In genomic region chr6:40308533-40309306, GRCh38 we compare ENCODE assay signal across 8 cellular contexts.
DNase-seq lines count a peak whose midpoint lies in the region; ATAC-seq and TF ChIP-seq lines count a peak whose summit lies in the region.

No MANE protein-coding gene starts in this region.

- H3K36me3 ChIP-seq in mucosa of descending colon (ENCODE audit: low read depth) (no peaks in the 10 kb centered on the region), stomach (no peaks in the 10 kb centered on the region)

- TF ChIP-seq CTCF in GM12864 (IDR thresholded peaks at IDR 0.05; ENCODE audit: low read depth, low read length, missing control alignments) (peak; percentile 95), endothelial cell (IDR thresholded peaks at IDR 0.05; ENCODE audit: unreplicated experiment) (peak; percentile 96), mucosa of descending colon (IDR thresholded peaks at IDR 0.05) (peak; percentile 89), stomach (IDR thresholded peaks at IDR 0.05) (peak in 6 of 7 experiments; percentile 75 to 95 (median 92))

- DNase-seq in A172 (ENCODE audit: low spot score) (peak; percentile 8), GM12864 (ENCODE audit: low read depth) (peak; percentile 10), NCI-H2171 (lab: John Stamatoyannopoulos, UW) (peak; percentile 68), endothelial cell (ENCODE audit: low spot score) (peak; percentile 89), mucosa of descending colon (peak in 2 of 3 donors; percentile 70 to 84), stomach (peak; percentile 67)
- DNase-seq in activated CD4-positive, alpha-beta T cell treated with anti-CD3 and anti-CD28 coated beads, Interleukin-2, amount 50 U/mL, for 48 hours, result peak; percentile 66 to 73

- H3K9me3 ChIP-seq in mucosa of descending colon (no peaks in the 10 kb centered on the region), stomach (peaks cover 0 to 8% (median 0%) of the 10 kb centered on the region in 4 donors)

- ATAC-seq in mucosa of descending colon (peak; percentile 87), HG03108 (IDR thresholded peaks at IDR 0.05; ENCODE audit: unreplicated experiment) (no peak)

- no peak overlapping the region for H3K4me3 ChIP-seq in GM12864 (ENCODE audit: low read depth, low read length)
- H3K4me3 ChIP-seq in mucosa of descending colon, result no peak overlapping the region
- no peak overlapping the region for H3K4me3 ChIP-seq in stomach

- H3K36me3 Mint-ChIP-seq in endothelial cell (ENCODE audit: low read depth, unreplicated experiment), result no peaks in the 10 kb centered on the region

- peaks cover 0 to 24% (median 5%) of the 10 kb centered on the region in 3 donors for H3K27me3 ChIP-seq in stomach

- no peak overlapping the region for H3K27ac ChIP-seq in stomach

- H3K4me1 Mint-ChIP-seq in endothelial cell (ENCODE audit: unreplicated experiment), result peaks cover 2% of the 10 kb centered on the region

- H3K27ac Mint-ChIP-seq in endothelial cell (ENCODE audit: unreplicated experiment), result no peak overlapping the region

- no peak for TF ChIP-seq EP300 in stomach (IDR thresholded peaks at IDR 0.05)

- peaks cover 2% of the 10 kb centered on the region for H3K27me3 Mint-ChIP-seq in endothelial cell (ENCODE audit: unreplicated experiment)

- no peaks in the 10 kb centered on the region for H3K4me1 ChIP-seq in mucosa of descending colon (ENCODE audit: low read depth)
- peaks cover 0 to 7% (median 3%) of the 10 kb centered on the region in 4 donors for H3K4me1 ChIP-seq in stomach

- H3K4me3 Mint-ChIP-seq in endothelial cell (ENCODE audit: unreplicated experiment), result no peak overlapping the region

- intact Hi-C loops in mucosa of descending colon (cut with DNase I, micrococcal nuclease), result loop anchor here (5.0 to 10.0 kb wide), 3 partner anchors 324 to 434 kb away; no protein-coding TSS in a partner anchor
- intact Hi-C loops in stomach (cut with DNase I; ENCODE audit: low total_unique reads), result loop anchor here (5.0 kb wide), 1 partner anchor 326 kb away; no protein-coding TSS in a partner anchor

- 3 to 15% (median 7%) methylated on average over 9 to 12 of the region's 12 CpGs for WGBS in stomach, 5 donors

- no peak for TF ChIP-seq POLR2A in stomach (IDR thresholded peaks at IDR 0.05)

- no peaks in the 10 kb centered on the region for H3K9me3 Mint-ChIP-seq in endothelial cell (ENCODE audit: unreplicated experiment)

Comparison
In these comparisons a context has a peak if more than half of its experiments do, and no peak if none do; other contexts are left out.
1. DNase-seq: peak in every context shown above with its lines; median percentile 89 in endothelial cell; 77 in mucosa of descending colon; 70 in activated CD4-positive, alpha-beta T cell treated with anti-CD3 and anti-CD28 coated beads, Interleukin-2, amount 50 U/mL, for 48 hours; 68 in NCI-H2171; 67 in stomach; 10 in GM12864; 8 in A172.